1 cellular context compared by ENCODE assay signal in the genomic region with DNA sequence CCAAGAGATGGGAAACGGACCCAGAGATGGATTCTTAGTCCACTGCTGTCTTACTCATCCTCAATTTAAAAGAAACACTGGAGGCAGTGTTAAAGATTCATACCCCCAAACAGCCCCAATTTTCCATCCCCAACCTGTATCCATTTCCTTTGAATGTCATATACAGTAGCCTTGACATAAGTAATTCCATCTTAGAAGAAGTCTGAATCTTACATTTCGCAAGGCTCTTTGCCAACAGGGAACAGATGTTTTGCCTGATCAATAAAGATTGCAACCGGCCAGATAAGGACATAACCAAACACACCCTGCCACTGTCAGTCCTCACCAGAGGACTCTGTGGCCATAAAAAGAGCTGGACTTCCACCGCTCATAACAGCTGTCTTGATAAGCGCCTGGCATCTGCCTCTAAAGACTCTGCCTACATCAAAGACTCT.
TF ChIP-seq lines count a peak whose summit lies in the region.

No MANE protein-coding gene starts in this region.

TF ChIP-seq in endothelial cell of umbilical vein, 7 proteins besides CTCF, POLR2A, EP300 and RAD21:
- TF ChIP-seq POLR2AphosphoS5 (IDR thresholded peaks at IDR 0.05; ENCODE audit: insufficient read depth, low read depth, low read length) = no peak
- TF ChIP-seq MYC (IDR thresholded peaks at IDR 0.05; ENCODE audit: low read depth, low read length) = no peak
- no peak for TF ChIP-seq JUN (IDR thresholded peaks at IDR 0.05; ENCODE audit: borderline replicate concordance, insufficient read depth, insufficient read length, low read depth)
- TF ChIP-seq, protein P1, sequence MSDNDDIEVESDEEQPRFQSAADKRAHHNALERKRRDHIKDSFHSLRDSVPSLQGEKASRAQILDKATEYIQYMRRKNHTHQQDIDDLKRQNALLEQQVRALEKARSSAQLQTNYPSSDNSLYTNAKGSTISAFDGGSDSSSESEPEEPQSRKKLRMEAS (IDR thresholded peaks at IDR 0.05; ENCODE audit: insufficient read depth, insufficient read length) = no peak
- TF ChIP-seq EZH2 (IDR thresholded peaks at IDR 0.05; ENCODE audit: borderline replicate concordance, low read depth, low read length, severe bottlenecking) = no peak
- TF ChIP-seq FOS (IDR thresholded peaks at IDR 0.05; ENCODE audit: borderline replicate concordance, insufficient read depth, low read length) = no peak
- no peak for TF ChIP-seq GATA2 (IDR thresholded peaks at IDR 0.05; ENCODE audit: insufficient read depth, insufficient read length, low read depth, low read length)
